In the genomic region with DNA sequence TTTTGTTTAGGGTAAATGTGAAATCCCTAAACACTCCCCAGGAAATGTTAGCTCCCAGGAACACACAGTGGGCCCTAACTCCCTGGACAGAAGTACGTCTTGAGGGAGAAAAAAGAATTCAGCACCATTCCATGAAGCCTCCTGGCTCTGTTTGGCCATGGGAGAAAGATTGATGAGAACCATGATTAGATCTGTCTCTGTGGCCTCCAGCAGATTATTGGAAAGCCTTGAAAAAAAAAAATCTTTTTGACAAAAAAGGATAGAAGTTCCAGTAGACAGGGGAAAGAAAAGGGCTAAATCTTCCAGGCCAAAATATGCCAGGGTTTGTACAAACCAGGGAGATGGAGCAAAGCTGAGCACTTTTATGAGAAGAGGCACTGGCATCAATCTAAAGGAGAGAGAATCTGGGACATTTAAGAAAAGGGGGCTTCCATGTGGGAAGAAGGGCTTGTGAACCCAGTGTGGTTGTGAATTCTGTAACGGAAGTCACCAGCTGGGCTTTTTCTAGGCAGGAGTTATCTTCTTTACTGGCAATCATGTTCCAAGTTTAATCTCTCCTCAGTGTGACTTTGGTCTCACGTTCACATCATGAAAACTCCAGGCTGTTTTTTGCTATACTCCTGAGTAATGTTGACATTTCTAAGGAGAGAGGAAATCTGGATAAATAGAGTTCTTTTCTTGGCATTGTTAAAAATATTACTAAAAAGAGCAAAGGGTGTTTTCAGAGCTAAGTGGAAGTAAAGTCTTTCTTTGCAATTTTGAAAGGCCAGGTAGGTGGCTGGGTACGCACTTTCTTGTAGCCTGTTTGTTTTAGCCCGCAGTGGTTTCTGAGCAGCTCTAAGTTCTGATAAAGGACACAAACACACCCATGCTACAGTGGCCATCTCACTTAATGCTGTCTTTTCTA, we compare ENCODE assay signal across 10 cellular contexts.
DNase-seq lines count a peak whose midpoint lies in the region; ATAC-seq, FAIRE-seq and TF ChIP-seq lines count a peak whose summit lies in the region.
"Had no signal": no experiment of that assay in that cellular context is flagged by ENCODE, and none has a peak within 500 bp of the region (broad histone marks: within the 10 kb centered on the region; RNA-seq: fewer than 3 reads in every experiment).

No MANE protein-coding gene starts in this region.

- peak overlapping the region; percentile 78 for H2BK120ac ChIP-seq in IMR-90 (ENCODE audit: low read depth, low read length)

- peak overlapping the region; percentile 81 for H3K18ac ChIP-seq in IMR-90 (ENCODE audit: low read depth, low read length)

- H3K56ac ChIP-seq in IMR-90 (ENCODE audit: extremely low read depth, insufficient read depth, low read length) = no peak overlapping the region

- peaks cover 3 to 13% of the 10 kb centered on the region in 2 experiments; a peak in 2 of 4 replicates for H3K79me1 ChIP-seq in IMR-90 (ENCODE audit: low read depth in 1 of 2, low read length in 2 of 2)

- BruUV-seq in IMR-90 (replicated peaks; lab: Mats Ljungman, UMichigan) = no TSS peak
- no TSS peak for BruUV-seq in HepG2 (replicated peaks; lab: Mats Ljungman, UMichigan)

- peak overlapping the region; percentile 19; the same call in 1 of the 2 replicates for H4K91ac ChIP-seq in IMR-90 (ENCODE audit: insufficient read depth, low read depth, low read length)

- in situ Hi-C loops in IMR-90 (cut with MboI; ENCODE audit: low sequenced_read_pairs) = loop anchor here (5.0 kb wide), 1 partner anchor 571 kb away; no protein-coding TSS in a partner anchor
- in situ Hi-C loops in HepG2 (cut with HindIII; ENCODE audit: extremely low pct_ligation_motif_present, low pct_unique_long_range_greater_than_20kb) = loop anchor here (5.0 to 10.0 kb wide), 2 partner anchors 302 to 571 kb away; no protein-coding TSS in a partner anchor

- H3K9ac ChIP-seq in IMR-90 (ENCODE audit: low read depth, low read length) (no peak overlapping the region), HepG2 (ENCODE audit: insufficient read depth, low read depth, low read length) (no peak overlapping the region)

- dilution Hi-C loops in IMR-90 (cut with HindIII; ENCODE audit: low sequenced_read_pairs, unreplicated experiment) = no loop called here

- TF ChIP-seq EP300 in HepG2 (IDR thresholded peaks at IDR 0.05; ENCODE audit: low read depth in 2 of 2, low read length in 2 of 2) = no peak
- TF ChIP-seq EP300 in HepG2 (CRISPR knock-in tag; IDR thresholded peaks at IDR 0.05; ENCODE audit: borderline replicate concordance) = no peak

- H3K27me3 Mint-ChIP-seq in chondrocyte (ENCODE audit: low read depth) = no peaks in the 10 kb centered on the region
- no peaks in the 10 kb centered on the region for H3K27me3 Mint-ChIP-seq in activated CD4-positive, alpha-beta memory T cell treated with anti-CD3 and anti-CD28 coated beads for 36 hours

- peak; percentile 48 for FAIRE-seq in HepG2 (lab: Jason Lieb, UNC)

- intact Hi-C loops in IMR-90 (cut with micrococcal nuclease) (loop anchor here (5.0 kb wide), 7 partner anchors 146 to 441 kb away; no protein-coding TSS in a partner anchor), HepG2 (cut with micrococcal nuclease; ENCODE audit: unreplicated experiment) (loop anchor here (5.0 to 10.0 kb wide), 3 partner anchors 51 to 408 kb away; no protein-coding TSS in a partner anchor)
- intact Hi-C loops in activated CD4-positive, alpha-beta memory T cell treated with anti-CD3 and anti-CD28 coated beads for 36 hours (cut with micrococcal nuclease) = loop anchor here (5.0 kb wide), 1 partner anchor 304 kb away; no protein-coding TSS in a partner anchor

- peak overlapping the region; percentile 70; the same call in 1 of the 2 replicates for H3K23ac ChIP-seq in IMR-90 (ENCODE audit: low read depth, low read length)

- peak overlapping the region; percentile 63 for H3K4ac ChIP-seq in IMR-90 (ENCODE audit: low read depth, low read length)

- H4K5ac ChIP-seq in IMR-90 (ENCODE audit: low read depth, low read length) = peak overlapping the region; percentile 47

- H3K4me3 ChIP-seq in IMR-90 (ENCODE audit: insufficient read depth, low read depth, low read length) = no peak overlapping the region
- H3K4me3 ChIP-seq in HepG2 (replicated peaks in 1 of 3; ENCODE audit: insufficient read depth in 1 of 3, low read depth in 2 of 3, low read length in 3 of 3) = no peak overlapping the region

- ATAC-seq in IMR-90 (ENCODE audit: low read depth) (no peak), HepG2 (peak; percentile 42; the same call in 2 of the 3 replicates)
- ATAC-seq in stimulated activated effector memory CD8-positive, alpha-beta T cell treated with anti-CD3 and anti-CD28 coated beads, Interleukin-12 subunit alpha, Interleukin-12 subunit beta, amount 100 ng/mL, for 72 hours = no peak
- ATAC-seq: activated T-cell treated with anti-CD3 and anti-CD28 coated beads, Interleukin-2, amount 50 U/mL, for 4 hours had no signal

- H4K20me1 ChIP-seq in IMR-90 (ENCODE audit: insufficient read depth, low read length) = no peaks in the 10 kb centered on the region
- no peaks in the 10 kb centered on the region for H4K20me1 ChIP-seq in HepG2 (ENCODE audit: insufficient read depth, low read length)

- H3K27ac Mint-ChIP-seq in chondrocyte (ENCODE audit: unreplicated experiment) = peak overlapping the region; percentile 87
- H3K27ac Mint-ChIP-seq in stimulated activated effector memory CD8-positive, alpha-beta T cell treated with anti-CD3 and anti-CD28 coated beads, Interleukin-12 subunit alpha, Interleukin-12 subunit beta, amount 100 ng/mL, for 72 hours = peak overlapping the region; percentile 26
- no peak overlapping the region for H3K27ac Mint-ChIP-seq in activated CD4-positive, alpha-beta memory T cell treated with anti-CD3 and anti-CD28 coated beads for 36 hours

- H4K8ac ChIP-seq in IMR-90 (ENCODE audit: low read depth in 2 of 2, low read length in 2 of 2) = peak overlapping the region; percentile 21 to 85; a peak in 2 of 4 replicates

- DNase-seq in IMR-90 (no peak), chondrocyte (ENCODE audit: low spot score) (no peak), HepG2 (ENCODE audit: low spot score) (no peak), epidermal melanocyte (ENCODE audit: insufficient read length, low spot score) (no peak), Kasumi-1 (lab: John Stamatoyannopoulos, UW) (no peak)
- no peak for DNase-seq in stimulated activated effector memory CD8-positive, alpha-beta T cell treated with anti-CD3 and anti-CD28 coated beads, Interleukin-12 subunit alpha, Interleukin-12 subunit beta, amount 100 ng/mL, for 72 hours (ENCODE audit: low spot score in 2 of 2)
- no peak for DNase-seq in stimulated activated CD4-positive, alpha-beta T cell treated with anti-CD3 and anti-CD28 coated beads, Interleukin-4, amount 100 ng/mL, for 24 hours
- DNase-seq in activated CD4-positive, alpha-beta memory T cell treated with anti-CD3 and anti-CD28 coated beads for 36 hours = no peak
- DNase-seq: activated T-cell treated with anti-CD3 and anti-CD28 coated beads, Interleukin-2, amount 50 U/mL, for 4 hours; NCI-H2107 had no signal

- H3K27ac ChIP-seq in IMR-90 (ENCODE audit: insufficient read depth, low read length) = peak overlapping the region; percentile 18; the same call in 1 of the 2 replicates
- no peak overlapping the region for H3K27ac ChIP-seq in HepG2 (ENCODE audit: extremely low read length, insufficient read depth, low read length)

- POLR2A ChIA-PET in IMR-90 (lab: Charles Lee; ENCODE audit: unreplicated experiment) (interaction anchor here (0.7 to 1.0 kb wide), 3 partner anchors 142 to 545 kb away, joined by 3 to 10 read pairs (median 3); no protein-coding TSS in a partner anchor), HepG2 (lab: Yijun Ruan, JAX) (interaction anchor here (1.0 to 1.6 kb wide), 2 partner anchors 14 to 547 kb away, joined by 3 to 6 read pairs; partner anchors contain the start of gene ZFP36L1)
- POLR2A ChIA-PET in activated CD4-positive, alpha-beta memory T cell treated with anti-CD3 and anti-CD28 coated beads for 36 hours (lab: Charles Lee) = no interaction called here

- H3K4me1 Mint-ChIP-seq in chondrocyte (ENCODE audit: low read depth) = peaks cover 62% of the 10 kb centered on the region
- peaks cover 24% of the 10 kb centered on the region for H3K4me1 Mint-ChIP-seq in stimulated activated effector memory CD8-positive, alpha-beta T cell treated with anti-CD3 and anti-CD28 coated beads, Interleukin-12 subunit alpha, Interleukin-12 subunit beta, amount 100 ng/mL, for 72 hours
- H3K4me1 Mint-ChIP-seq in activated CD4-positive, alpha-beta memory T cell treated with anti-CD3 and anti-CD28 coated beads for 36 hours (ENCODE audit: low read depth) = peaks cover 28% of the 10 kb centered on the region

- no peaks in the 10 kb centered on the region for H3K27me3 ChIP-seq in IMR-90 (ENCODE audit: control insufficient read depth, insufficient read depth, low read length)
- no peaks in the 10 kb centered on the region for H3K27me3 ChIP-seq in HepG2 (ENCODE audit: control insufficient read depth in 1 of 2, insufficient read depth in 2 of 2, low read length in 2 of 2)

- TF ChIP-seq POLR2A in IMR-90 (IDR thresholded peaks at IDR 0.05; ENCODE audit: low read depth, low read length) (no peak), HepG2 (IDR thresholded peaks at IDR 0.05; ENCODE audit: insufficient read depth in 1 of 2, low read depth in 2 of 2, low read length in 2 of 2) (no peak)

- H3K9me3 ChIP-seq in IMR-90 (ENCODE audit: control insufficient read depth, insufficient read depth, low read length) (no peaks in the 10 kb centered on the region), HepG2 (ENCODE audit: low read length) (no peaks in the 10 kb centered on the region)

- H2BK15ac ChIP-seq in IMR-90 (ENCODE audit: low read depth, low read length) = peak overlapping the region; percentile 90

- H2AK9ac ChIP-seq in IMR-90 (replicated peaks; ENCODE audit: low read depth, low read length, poor library complexity) = no peak overlapping the region

- TF ChIP-seq RAD21 in IMR-90 (IDR thresholded peaks at IDR 0.05; ENCODE audit: low read length) (no peak), HepG2 (CRISPR knock-in tag; IDR thresholded peaks at IDR 0.05) (no peak)

- H3K4me1 ChIP-seq in IMR-90 (ENCODE audit: control insufficient read depth, insufficient read depth, low read length) = peaks cover 25% of the 10 kb centered on the region
- peaks cover 59% of the 10 kb centered on the region for H3K4me1 ChIP-seq in HepG2 (ENCODE audit: insufficient read depth, low read length)

- no peaks in the 10 kb centered on the region for H3K9me3 Mint-ChIP-seq in chondrocyte (ENCODE audit: low read depth)
- no peaks in the 10 kb centered on the region for H3K9me3 Mint-ChIP-seq in stimulated activated effector memory CD8-positive, alpha-beta T cell treated with anti-CD3 and anti-CD28 coated beads, Interleukin-12 subunit alpha, Interleukin-12 subunit beta, amount 100 ng/mL, for 72 hours
- H3K9me3 Mint-ChIP-seq in activated CD4-positive, alpha-beta memory T cell treated with anti-CD3 and anti-CD28 coated beads for 36 hours = no peaks in the 10 kb centered on the region
- H3K9me3 Mint-ChIP-seq: activated T-cell treated with anti-CD3 and anti-CD28 coated beads, Interleukin-2, amount 50 U/mL, for 4 hours had no signal

- peak overlapping the region; percentile 71; the same call in 1 of the 2 replicates for H3K14ac ChIP-seq in IMR-90 (replicated peaks; ENCODE audit: low read depth, low read length)

- H2AFZ ChIP-seq in IMR-90 (replicated peaks; ENCODE audit: low read length, poor library complexity) (no peak overlapping the region), HepG2 (ENCODE audit: low read length) (no peak overlapping the region)

- H2BK20ac ChIP-seq in IMR-90 (ENCODE audit: low read depth, low read length) = peak overlapping the region; percentile 85

- H3K36me3 ChIP-seq in IMR-90 (ENCODE audit: control insufficient read depth, insufficient read depth, low read length) (no peaks in the 10 kb centered on the region), HepG2 (replicated peaks in 1 of 2; ENCODE audit: control insufficient read depth in 1 of 2, insufficient read depth in 2 of 2, low read length in 2 of 2) (no peaks in the 10 kb centered on the region)

- no peak overlapping the region for H3K4me2 ChIP-seq in IMR-90 (ENCODE audit: low read depth, low read length)
- peak overlapping the region; percentile 41; the same call in 1 of the 2 replicates for H3K4me2 ChIP-seq in HepG2 (ENCODE audit: low read depth, low read length)

- no peak overlapping the region for H2BK5ac ChIP-seq in IMR-90 (ENCODE audit: low read depth, low read length, poor library complexity, severe bottlenecking)

- CTCF ChIA-PET in IMR-90 (lab: Yijun Ruan, JAX) = interaction anchor here (0.6 to 1.0 kb wide), 5 partner anchors 254 to 543 kb away, joined by 3 read pairs; no protein-coding TSS in a partner anchor
- CTCF ChIA-PET in HepG2 (lab: Yijun Ruan, JAX; ENCODE audit: low intra/inter-chr PET ratio, low total read pairs) = no interaction called here
- CTCF ChIA-PET in activated CD4-positive, alpha-beta memory T cell treated with anti-CD3 and anti-CD28 coated beads for 36 hours (lab: Charles Lee) = interaction anchor here (0.6 to 9.5 kb wide), 9 partner anchors 37 to 597 kb away, joined by 3 to 142 read pairs (median 4); no protein-coding TSS in a partner anchor

- H2AK5ac ChIP-seq in IMR-90 (ENCODE audit: low read depth, low read length) = peak overlapping the region; percentile 71; the same call in 1 of the 2 replicates

- H3K4me3 Mint-ChIP-seq in chondrocyte (ENCODE audit: unreplicated experiment) = no peak overlapping the region
- no peak overlapping the region for H3K4me3 Mint-ChIP-seq in stimulated activated effector memory CD8-positive, alpha-beta T cell treated with anti-CD3 and anti-CD28 coated beads, Interleukin-12 subunit alpha, Interleukin-12 subunit beta, amount 100 ng/mL, for 72 hours
- no peak overlapping the region for H3K4me3 Mint-ChIP-seq in activated CD4-positive, alpha-beta memory T cell treated with anti-CD3 and anti-CD28 coated beads for 36 hours
- H3K4me3 Mint-ChIP-seq: activated T-cell treated with anti-CD3 and anti-CD28 coated beads, Interleukin-2, amount 50 U/mL, for 4 hours had no signal

- WGBS in IMR-90 (ENCODE audit: extremely low coverage in 2 of 2, insufficient read length in 1 of 2), 2 experiments = 0% methylated on average over 1 of the region's 5 CpGs; no CpG with 5 or more reads in 1 of the 2 experiments
- 34% methylated on average over 5 of the region's 5 CpGs for WGBS in HepG2 (ENCODE audit: low lambda C conversion rate)

- no peaks in the 10 kb centered on the region for H3K36me3 Mint-ChIP-seq in chondrocyte (ENCODE audit: low read depth)
- no peaks in the 10 kb centered on the region for H3K36me3 Mint-ChIP-seq in stimulated activated effector memory CD8-positive, alpha-beta T cell treated with anti-CD3 and anti-CD28 coated beads, Interleukin-12 subunit alpha, Interleukin-12 subunit beta, amount 100 ng/mL, for 72 hours
- H3K36me3 Mint-ChIP-seq in activated CD4-positive, alpha-beta memory T cell treated with anti-CD3 and anti-CD28 coated beads for 36 hours = no peaks in the 10 kb centered on the region

- no peaks in the 10 kb centered on the region for H3K79me2 ChIP-seq in HepG2 (ENCODE audit: insufficient read depth, low read length)

- TF ChIP-seq CTCF in IMR-90 (conservative IDR thresholded peaks at IDR 0.05; ENCODE audit: low read depth, low read length) (no peak), chondrocyte (IDR thresholded peaks at IDR 0.05) (no peak), HepG2 (CRISPR knock-in tag; IDR thresholded peaks at IDR 0.05) (no peak)

- H3K9me1 ChIP-seq in IMR-90 (ENCODE audit: insufficient read depth, low read length) = peaks cover 10% of the 10 kb centered on the region
